In the genomic region with DNA sequence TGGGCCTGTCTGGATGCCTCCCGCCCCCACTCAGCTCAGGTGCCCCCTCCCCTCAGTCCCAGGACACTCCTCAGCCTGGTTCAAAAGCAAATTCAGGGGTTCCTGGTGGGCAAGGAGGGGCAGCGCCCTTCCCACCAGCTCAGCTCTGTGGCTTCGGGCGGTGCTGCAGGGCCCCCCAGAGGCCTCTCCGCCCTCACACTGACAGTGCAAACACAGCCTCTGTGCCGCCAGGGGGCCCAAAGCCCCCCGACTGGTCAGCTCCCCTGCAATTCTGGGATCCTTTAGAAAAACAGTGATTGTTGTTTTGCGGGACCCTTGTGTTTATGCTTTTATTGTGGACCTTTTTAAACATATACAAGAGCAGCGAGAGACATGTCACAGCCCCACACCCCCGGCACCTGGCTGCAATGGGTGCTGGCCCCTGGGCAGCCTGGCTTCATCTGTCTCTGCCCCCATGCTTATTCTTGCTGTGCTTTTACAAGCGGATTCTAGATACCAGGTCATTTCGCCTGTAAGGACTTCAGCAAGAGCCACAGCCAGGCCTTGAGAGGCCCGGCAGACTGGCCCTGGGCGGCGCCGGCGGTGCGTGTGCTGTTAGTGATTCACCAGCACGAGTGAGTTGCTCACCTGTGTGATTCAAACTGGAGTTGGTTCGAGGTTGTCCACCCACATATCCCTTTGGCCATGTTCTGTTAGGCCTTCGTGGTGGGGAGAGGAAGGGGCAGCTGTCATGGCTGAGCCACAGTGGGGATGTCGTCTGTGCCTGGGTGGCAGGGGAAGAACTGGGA, we compare ENCODE assay signal across 1 cellular context.
TF ChIP-seq lines count a peak whose summit lies in the region.

No MANE protein-coding gene starts in this region.

TF ChIP-seq in GM23338, 12 proteins besides CTCF, POLR2A, EP300 and RAD21:
- TF ChIP-seq, protein P1, sequence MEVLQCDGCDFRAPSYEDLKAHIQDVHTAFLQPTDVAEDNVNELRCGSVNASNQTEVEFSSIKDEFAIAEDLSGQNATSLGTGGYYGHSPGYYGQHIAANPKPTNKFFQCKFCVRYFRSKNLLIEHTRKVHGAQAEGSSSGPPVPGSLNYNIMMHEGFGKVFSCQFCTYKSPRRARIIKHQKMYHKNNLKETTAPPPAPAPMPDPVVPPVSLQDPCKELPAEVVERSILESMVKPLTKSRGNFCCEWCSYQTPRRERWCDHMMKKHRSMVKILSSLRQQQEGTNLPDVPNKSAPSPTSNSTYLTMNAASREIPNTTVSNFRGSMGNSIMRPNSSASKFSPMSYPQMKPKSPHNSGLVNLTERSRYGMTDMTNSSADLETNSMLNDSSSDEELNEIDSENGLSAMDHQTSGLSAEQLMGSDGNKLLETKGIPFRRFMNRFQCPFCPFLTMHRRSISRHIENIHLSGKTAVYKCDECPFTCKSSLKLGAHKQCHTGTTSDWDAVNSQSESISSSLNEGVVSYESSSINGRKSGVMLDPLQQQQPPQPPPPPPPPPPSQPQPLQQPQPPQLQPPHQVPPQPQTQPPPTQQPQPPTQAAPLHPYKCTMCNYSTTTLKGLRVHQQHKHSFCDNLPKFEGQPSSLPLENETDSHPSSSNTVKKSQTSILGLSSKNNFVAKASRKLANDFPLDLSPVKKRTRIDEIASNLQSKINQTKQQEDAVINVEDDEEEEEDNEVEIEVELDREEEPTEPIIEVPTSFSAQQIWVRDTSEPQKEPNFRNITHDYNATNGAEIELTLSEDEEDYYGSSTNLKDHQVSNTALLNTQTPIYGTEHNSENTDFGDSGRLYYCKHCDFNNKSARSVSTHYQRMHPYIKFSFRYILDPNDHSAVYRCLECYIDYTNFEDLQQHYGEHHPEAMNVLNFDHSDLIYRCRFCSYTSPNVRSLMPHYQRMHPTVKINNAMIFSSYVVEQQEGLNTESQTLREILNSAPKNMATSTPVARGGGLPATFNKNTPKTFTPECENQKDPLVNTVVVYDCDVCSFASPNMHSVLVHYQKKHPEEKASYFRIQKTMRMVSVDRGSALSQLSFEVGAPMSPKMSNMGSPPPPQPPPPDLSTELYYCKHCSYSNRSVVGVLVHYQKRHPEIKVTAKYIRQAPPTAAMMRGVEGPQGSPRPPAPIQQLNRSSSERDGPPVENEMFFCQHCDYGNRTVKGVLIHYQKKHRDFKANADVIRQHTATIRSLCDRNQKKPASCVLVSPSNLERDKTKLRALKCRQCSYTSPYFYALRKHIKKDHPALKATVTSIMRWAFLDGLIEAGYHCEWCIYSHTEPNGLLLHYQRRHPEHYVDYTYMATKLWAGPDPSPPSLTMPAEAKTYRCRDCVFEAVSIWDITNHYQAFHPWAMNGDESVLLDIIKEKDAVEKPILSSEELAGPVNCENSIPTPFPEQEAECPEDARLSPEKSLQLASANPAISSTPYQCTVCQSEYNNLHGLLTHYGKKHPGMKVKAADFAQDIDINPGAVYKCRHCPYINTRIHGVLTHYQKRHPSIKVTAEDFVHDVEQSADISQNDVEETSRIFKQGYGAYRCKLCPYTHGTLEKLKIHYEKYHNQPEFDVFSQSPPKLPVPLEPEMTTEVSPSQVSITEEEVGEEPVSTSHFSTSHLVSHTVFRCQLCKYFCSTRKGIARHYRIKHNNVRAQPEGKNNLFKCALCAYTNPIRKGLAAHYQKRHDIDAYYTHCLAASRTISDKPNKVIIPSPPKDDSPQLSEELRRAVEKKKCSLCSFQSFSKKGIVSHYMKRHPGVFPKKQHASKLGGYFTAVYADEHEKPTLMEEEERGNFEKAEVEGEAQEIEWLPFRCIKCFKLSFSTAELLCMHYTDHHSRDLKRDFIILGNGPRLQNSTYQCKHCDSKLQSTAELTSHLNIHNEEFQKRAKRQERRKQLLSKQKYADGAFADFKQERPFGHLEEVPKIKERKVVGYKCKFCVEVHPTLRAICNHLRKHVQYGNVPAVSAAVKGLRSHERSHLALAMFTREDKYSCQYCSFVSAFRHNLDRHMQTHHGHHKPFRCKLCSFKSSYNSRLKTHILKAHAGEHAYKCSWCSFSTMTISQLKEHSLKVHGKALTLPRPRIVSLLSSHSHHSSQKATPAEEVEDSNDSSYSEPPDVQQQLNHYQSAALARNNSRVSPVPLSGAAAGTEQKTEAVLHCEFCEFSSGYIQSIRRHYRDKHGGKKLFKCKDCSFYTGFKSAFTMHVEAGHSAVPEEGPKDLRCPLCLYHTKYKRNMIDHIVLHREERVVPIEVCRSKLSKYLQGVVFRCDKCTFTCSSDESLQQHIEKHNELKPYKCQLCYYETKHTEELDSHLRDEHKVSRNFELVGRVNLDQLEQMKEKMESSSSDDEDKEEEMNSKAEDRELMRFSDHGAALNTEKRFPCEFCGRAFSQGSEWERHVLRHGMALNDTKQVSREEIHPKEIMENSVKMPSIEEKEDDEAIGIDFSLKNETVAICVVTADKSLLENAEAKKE (CRISPR knock-in tag; IDR thresholded peaks at IDR 0.05) = no peak
- TF ChIP-seq CREB1 (CRISPR knock-in tag; IDR thresholded peaks at IDR 0.05; ENCODE audit: low read depth) = no peak
- no peak for TF ChIP-seq EZH2 (IDR thresholded peaks at IDR 0.05; ENCODE audit: low read depth, unreplicated experiment)
- no peak for TF ChIP-seq JUNB (IDR thresholded peaks at IDR 0.05; ENCODE audit: unreplicated experiment)
- TF ChIP-seq ZNF114 (CRISPR knock-in tag; IDR thresholded peaks at IDR 0.05) = no peak
- no peak for TF ChIP-seq NANOG (IDR thresholded peaks at IDR 0.05; ENCODE audit: borderline replicate concordance)
- TF ChIP-seq, protein P2, sequence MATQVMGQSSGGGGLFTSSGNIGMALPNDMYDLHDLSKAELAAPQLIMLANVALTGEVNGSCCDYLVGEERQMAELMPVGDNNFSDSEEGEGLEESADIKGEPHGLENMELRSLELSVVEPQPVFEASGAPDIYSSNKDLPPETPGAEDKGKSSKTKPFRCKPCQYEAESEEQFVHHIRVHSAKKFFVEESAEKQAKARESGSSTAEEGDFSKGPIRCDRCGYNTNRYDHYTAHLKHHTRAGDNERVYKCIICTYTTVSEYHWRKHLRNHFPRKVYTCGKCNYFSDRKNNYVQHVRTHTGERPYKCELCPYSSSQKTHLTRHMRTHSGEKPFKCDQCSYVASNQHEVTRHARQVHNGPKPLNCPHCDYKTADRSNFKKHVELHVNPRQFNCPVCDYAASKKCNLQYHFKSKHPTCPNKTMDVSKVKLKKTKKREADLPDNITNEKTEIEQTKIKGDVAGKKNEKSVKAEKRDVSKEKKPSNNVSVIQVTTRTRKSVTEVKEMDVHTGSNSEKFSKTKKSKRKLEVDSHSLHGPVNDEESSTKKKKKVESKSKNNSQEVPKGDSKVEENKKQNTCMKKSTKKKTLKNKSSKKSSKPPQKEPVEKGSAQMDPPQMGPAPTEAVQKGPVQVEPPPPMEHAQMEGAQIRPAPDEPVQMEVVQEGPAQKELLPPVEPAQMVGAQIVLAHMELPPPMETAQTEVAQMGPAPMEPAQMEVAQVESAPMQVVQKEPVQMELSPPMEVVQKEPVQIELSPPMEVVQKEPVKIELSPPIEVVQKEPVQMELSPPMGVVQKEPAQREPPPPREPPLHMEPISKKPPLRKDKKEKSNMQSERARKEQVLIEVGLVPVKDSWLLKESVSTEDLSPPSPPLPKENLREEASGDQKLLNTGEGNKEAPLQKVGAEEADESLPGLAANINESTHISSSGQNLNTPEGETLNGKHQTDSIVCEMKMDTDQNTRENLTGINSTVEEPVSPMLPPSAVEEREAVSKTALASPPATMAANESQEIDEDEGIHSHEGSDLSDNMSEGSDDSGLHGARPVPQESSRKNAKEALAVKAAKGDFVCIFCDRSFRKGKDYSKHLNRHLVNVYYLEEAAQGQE (IDR thresholded peaks at IDR 0.05; ENCODE audit: unreplicated experiment) = no peak
- no peak for TF ChIP-seq STAT1 (IDR thresholded peaks at IDR 0.05; ENCODE audit: unreplicated experiment)
- TF ChIP-seq POLR2AphosphoS5 (IDR thresholded peaks at IDR 0.05; ENCODE audit: low read depth) = no peak
- no peak for TF ChIP-seq ZNF331 (CRISPR knock-in tag; IDR thresholded peaks at IDR 0.05; ENCODE audit: low read depth)
- TF ChIP-seq, protein P3, sequence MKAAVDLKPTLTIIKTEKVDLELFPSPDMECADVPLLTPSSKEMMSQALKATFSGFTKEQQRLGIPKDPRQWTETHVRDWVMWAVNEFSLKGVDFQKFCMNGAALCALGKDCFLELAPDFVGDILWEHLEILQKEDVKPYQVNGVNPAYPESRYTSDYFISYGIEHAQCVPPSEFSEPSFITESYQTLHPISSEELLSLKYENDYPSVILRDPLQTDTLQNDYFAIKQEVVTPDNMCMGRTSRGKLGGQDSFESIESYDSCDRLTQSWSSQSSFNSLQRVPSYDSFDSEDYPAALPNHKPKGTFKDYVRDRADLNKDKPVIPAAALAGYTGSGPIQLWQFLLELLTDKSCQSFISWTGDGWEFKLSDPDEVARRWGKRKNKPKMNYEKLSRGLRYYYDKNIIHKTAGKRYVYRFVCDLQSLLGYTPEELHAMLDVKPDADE (IDR thresholded peaks at IDR 0.05) = no peak
- TF ChIP-seq EZH2phosphoT487 (IDR thresholded peaks at IDR 0.05; ENCODE audit: unreplicated experiment) = no peak
